Comparison of ENCODE assay signal across 12 cellular contexts in genomic region chr17:80847506-80848230, GRCh38.
DNase-seq lines count a peak whose midpoint lies in the region; TF ChIP-seq lines count a peak whose summit lies in the region.
"Had no signal": no experiment of that assay in that cellular context is flagged by ENCODE, and none has a peak within 500 bp of the region (broad histone marks: within the 10 kb centered on the region; RNA-seq: fewer than 3 reads in every experiment).

No MANE protein-coding gene starts in this region.

- H3K9me3 ChIP-seq in esophagus muscularis mucosa, result no peaks in the 10 kb centered on the region

- no peaks in the 10 kb centered on the region for H3K4me1 ChIP-seq in esophagus muscularis mucosa
- H3K4me1 ChIP-seq: parathyroid adenoma had no signal

- H3K4me3 Mint-ChIP-seq in immature natural killer cell, result peak overlapping the region; percentile 70 to 82 (median 73)
- no peak overlapping the region for H3K4me3 Mint-ChIP-seq in nephron progenitor cell
- no peak overlapping the region for H3K4me3 Mint-ChIP-seq in glutamatergic neuron (ENCODE audit: unreplicated experiment)

- TF ChIP-seq POLR2A in esophagus muscularis mucosa (IDR thresholded peaks at IDR 0.05; ENCODE audit: low read depth), result no peak

- H3K4me1 Mint-ChIP-seq in immature natural killer cell (peaks cover 28 to 36% of the 10 kb centered on the region in 2 donors), nephron progenitor cell (peaks cover 48% of the 10 kb centered on the region), glutamatergic neuron (ENCODE audit: low read depth, unreplicated experiment) (peaks cover 30% of the 10 kb centered on the region)

- 91% methylated on average over 28 of the region's 28 CpGs for WGBS in esophagus muscularis mucosa

- H3K27me3 Mint-ChIP-seq in immature natural killer cell (ENCODE audit: low read depth in 3 of 3) (peaks cover 0 to 2% (median 0%) of the 10 kb centered on the region in 3 donors), nephron progenitor cell (ENCODE audit: low read depth, poor library complexity) (peaks cover 5% of the 10 kb centered on the region), glutamatergic neuron (ENCODE audit: unreplicated experiment) (peaks cover 8% of the 10 kb centered on the region)

- in situ Hi-C loops in GM13976 (cut with MboI; ENCODE audit: low sequenced_read_pairs, unreplicated experiment), result no loop called here

- peak overlapping the region; percentile 68 to 94 (median 80) for H3K27ac Mint-ChIP-seq in immature natural killer cell
- no peak overlapping the region for H3K27ac Mint-ChIP-seq in nephron progenitor cell
- H3K27ac Mint-ChIP-seq in glutamatergic neuron (ENCODE audit: unreplicated experiment), result no peak overlapping the region

- intact Hi-C loops in esophagus muscularis mucosa (cut with DNase I), result no loop called here

- H3K9me3 Mint-ChIP-seq in immature natural killer cell (no peaks in the 10 kb centered on the region), nephron progenitor cell (no peaks in the 10 kb centered on the region), glutamatergic neuron (ENCODE audit: unreplicated experiment) (peaks cover 6% of the 10 kb centered on the region)

- H3K4me3 ChIP-seq in esophagus muscularis mucosa, result no peak overlapping the region

- no peak for TF ChIP-seq CTCF in esophagus muscularis mucosa (IDR thresholded peaks at IDR 0.05)
- TF ChIP-seq CTCF in nephron progenitor cell (IDR thresholded peaks at IDR 0.05), result no peak
- no peak for TF ChIP-seq CTCF in GM13976 (IDR thresholded peaks at IDR 0.05; ENCODE audit: borderline replicate concordance, control extremely low read depth, extremely low read depth, insufficient read depth, missing control alignments)
- no peak for TF ChIP-seq CTCF in glutamatergic neuron (IDR thresholded peaks at IDR 0.05; ENCODE audit: partially characterized antibody, unreplicated experiment)

- no peak for TF ChIP-seq EP300 in esophagus muscularis mucosa (IDR thresholded peaks at IDR 0.05)

- no peak overlapping the region for H3K27ac ChIP-seq in esophagus muscularis mucosa (replicated peaks in 1 of 4)
- H3K27ac ChIP-seq: parathyroid adenoma, WERI-Rb-1 had no signal

- DNase-seq in T follicular helper cell (ENCODE audit: low read depth) (peak; percentile 14), immature natural killer cell (peak; percentile 18 to 35 (median 19)), esophagus muscularis mucosa (ENCODE audit: extremely low spot score) (no peak), nephron progenitor cell (no peak), GM13976 (ENCODE audit: low spot score) (no peak), glutamatergic neuron (no peak)
- DNase-seq in activated CD8-positive, alpha-beta memory T cell treated with anti-CD3 and anti-CD28 coated beads, Interleukin-2, amount 50 U/mL, for 48 hours, result peak; percentile 79
- DNase-seq in stimulated activated CD8-positive, alpha-beta memory T cell treated with anti-CD3 and anti-CD28 coated beads, Interleukin-2, amount 100 ng/mL, for 48 hours (ENCODE audit: low read depth in 2 of 2), result peak; percentile 49 to 66
- DNase-seq: effector CD4-positive, alpha-beta T cell; NCI-H69; WERI-Rb-1 had no signal

- H3K27me3 ChIP-seq in esophagus muscularis mucosa, result no peaks in the 10 kb centered on the region

- H3K36me3 ChIP-seq in esophagus muscularis mucosa, result peaks cover 12 to 67% (median 38%) of the 10 kb centered on the region in 4 donors

- H3K36me3 Mint-ChIP-seq in immature natural killer cell (no peaks in the 10 kb centered on the region), nephron progenitor cell (ENCODE audit: low read depth) (peaks cover 40% of the 10 kb centered on the region), glutamatergic neuron (ENCODE audit: unreplicated experiment) (peaks cover 6% of the 10 kb centered on the region)

Comparison
In these comparisons a context has a peak if more than half of its experiments do, and no peak if none do; other contexts are left out.
1. DNase-seq: peak in T follicular helper cell (single experiment), activated CD8-positive, alpha-beta memory T cell treated with anti-CD3 and anti-CD28 coated beads, Interleukin-2, amount 50 U/mL, for 48 hours (single experiment), immature natural killer cell (3 of 3) and stimulated activated CD8-positive, alpha-beta memory T cell treated with anti-CD3 and anti-CD28 coated beads, Interleukin-2, amount 100 ng/mL, for 48 hours (2 of 2); none in esophagus muscularis mucosa (single experiment), nephron progenitor cell (single experiment), GM13976 (single experiment) and glutamatergic neuron (single experiment).
2. H3K27ac Mint-ChIP-seq: peak in immature natural killer cell (6 of 6); none in nephron progenitor cell (single experiment) and glutamatergic neuron (single experiment).
3. H3K4me3 Mint-ChIP-seq: peak in immature natural killer cell (5 of 5); none in nephron progenitor cell (single experiment) and glutamatergic neuron (single experiment).